8 cellular contexts compared by ENCODE assay signal in the genomic region with DNA sequence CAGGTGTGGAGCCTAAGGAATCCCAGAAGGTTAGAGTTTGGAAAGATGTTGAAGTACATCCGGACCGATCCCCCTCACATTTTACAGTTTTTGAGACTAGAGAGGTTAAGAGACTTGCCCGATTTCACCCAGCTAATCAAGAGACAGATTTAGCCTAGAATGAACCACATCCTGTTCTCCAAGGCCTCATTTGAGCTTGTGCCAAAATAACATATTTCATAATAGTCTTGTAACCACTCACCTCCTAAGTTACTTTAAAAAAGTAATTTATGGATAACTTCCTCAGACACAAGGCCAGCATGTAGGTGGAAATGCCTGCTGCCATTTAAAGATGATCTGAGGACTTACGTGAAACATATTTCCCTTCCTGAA. TPM values are rescaled to one million over a fixed set of nuclear protein-coding genes. Genes with fewer than 3 reads are reported as not detected.
A peak's percentile ranks its signal among the peaks of the same experiment; 100 is the strongest.
DNase-seq lines count a peak whose midpoint lies in the region; ATAC-seq and TF ChIP-seq lines count a peak whose summit lies in the region.

No MANE protein-coding gene starts in this region.

- H3K4me1 ChIP-seq in left lung: peaks cover 15 to 41% of the 10 kb centered on the region in 2 donors

- no peaks in the 10 kb centered on the region for H3K27me3 Mint-ChIP-seq in activated T-cell treated with anti-CD3 and anti-CD28 coated beads, Interleukin-2, amount 50 U/mL, for 72 hours (ENCODE audit: low read depth)
- no peaks in the 10 kb centered on the region for H3K27me3 Mint-ChIP-seq in activated CD8-positive, alpha-beta T cell treated with anti-CD3 and anti-CD28 coated beads, Interleukin-2, amount 10 ng/mL, durations not matched to agents 7 days and 5 days (ENCODE audit: low read depth)

- H3K36me3 Mint-ChIP-seq in activated T-cell treated with anti-CD3 and anti-CD28 coated beads, Interleukin-2, amount 50 U/mL, for 72 hours (ENCODE audit: insufficient read depth in 2 of 2): no peaks in the 10 kb centered on the region
- H3K36me3 Mint-ChIP-seq in activated CD8-positive, alpha-beta T cell treated with anti-CD3 and anti-CD28 coated beads, Interleukin-2, amount 10 ng/mL, durations not matched to agents 7 days and 5 days (ENCODE audit: low read depth): peaks cover 4% of the 10 kb centered on the region

- POLR2A ChIA-PET in activated CD8-positive, alpha-beta T cell treated with anti-CD3 and anti-CD28 coated beads, Interleukin-2, amount 10 ng/mL, durations not matched to agents 7 days and 5 days (lab: Charles Lee): interaction anchor here (1.0 kb wide), 1 partner anchor 77 kb away, joined by 3 read pairs; no protein-coding TSS in a partner anchor

- peak in 1 of 2 donors; percentile 16 for DNase-seq in activated T-cell treated with anti-CD3 and anti-CD28 coated beads, Interleukin-2, amount 50 U/mL, for 72 hours
- DNase-seq in activated T-cell treated with anti-CD3 and anti-CD28 coated beads for 4 hours (no peak), HL-60 (ENCODE audit: low read depth in 1 of 2, low spot score in 1 of 2) (peak; percentile 58 to 60), left lung (no peak), NK-92 (lab: John Stamatoyannopoulos, UW; ENCODE audit: unreplicated experiment) (no peak), inferior parietal cortex (ENCODE audit: extremely low spot score) (no peak), mesenteric fat pad (ENCODE audit: low spot score) (no peak)
- peak; percentile 50 for DNase-seq in activated CD8-positive, alpha-beta T cell treated with anti-CD3 and anti-CD28 coated beads, Interleukin-2, amount 10 ng/mL, durations not matched to agents 7 days and 5 days

- H3K9me3 Mint-ChIP-seq in activated T-cell treated with anti-CD3 and anti-CD28 coated beads, Interleukin-2, amount 50 U/mL, for 72 hours: peaks cover 0 to 2% of the 10 kb centered on the region in 2 donors
- no peaks in the 10 kb centered on the region for H3K9me3 Mint-ChIP-seq in activated CD8-positive, alpha-beta T cell treated with anti-CD3 and anti-CD28 coated beads, Interleukin-2, amount 10 ng/mL, durations not matched to agents 7 days and 5 days (ENCODE audit: insufficient read depth)

- H3K4me3 Mint-ChIP-seq in activated T-cell treated with anti-CD3 and anti-CD28 coated beads, Interleukin-2, amount 50 U/mL, for 72 hours: peak overlapping the region; percentile 72 to 90
- H3K4me3 Mint-ChIP-seq in activated CD8-positive, alpha-beta T cell treated with anti-CD3 and anti-CD28 coated beads, Interleukin-2, amount 10 ng/mL, durations not matched to agents 7 days and 5 days: peak overlapping the region; percentile 60

- intact Hi-C loops in left lung (cut with DNase I): no loop called here

- CTCF ChIA-PET in activated CD8-positive, alpha-beta T cell treated with anti-CD3 and anti-CD28 coated beads, Interleukin-2, amount 10 ng/mL, durations not matched to agents 7 days and 5 days (lab: Charles Lee): interaction anchor here (0.7 to 5.0 kb wide), 19 partner anchors 9 to 272 kb away, joined by 3 to 40 read pairs (median 4); no protein-coding TSS in a partner anchor

- H3K27me3 ChIP-seq in HL-60 (ENCODE audit: insufficient read depth, poor library complexity, severe bottlenecking): no peaks in the 10 kb centered on the region
- H3K27me3 ChIP-seq in left lung: no peaks in the 10 kb centered on the region

- H3K9me3 ChIP-seq in left lung: no peaks in the 10 kb centered on the region

- no peak overlapping the region for H3K4me3 ChIP-seq in HL-60 (replicated peaks; ENCODE audit: insufficient read depth, low read length)
- no peak overlapping the region for H3K4me3 ChIP-seq in left lung

- H3K27ac ChIP-seq in HL-60 (replicated peaks) (no peak overlapping the region), left lung (peak overlapping the region; percentile 27 to 64)

- peak overlapping the region; percentile 88 for H3K27ac Mint-ChIP-seq in activated T-cell treated with anti-CD3 and anti-CD28 coated beads, Interleukin-2, amount 50 U/mL, for 72 hours
- H3K27ac Mint-ChIP-seq in activated CD8-positive, alpha-beta T cell treated with anti-CD3 and anti-CD28 coated beads, Interleukin-2, amount 10 ng/mL, durations not matched to agents 7 days and 5 days: peak overlapping the region; percentile 91

- TF ChIP-seq CTCF in HL-60 (IDR thresholded peaks at IDR 0.05; ENCODE audit: insufficient read depth, low read length) (no peak), left lung (IDR thresholded peaks at IDR 0.05) (no peak)

- ATAC-seq in activated T-cell treated with anti-CD3 and anti-CD28 coated beads, Interleukin-2, amount 50 U/mL, for 72 hours (replicated peaks in 1 of 2): peak; percentile 27 to 33
- ATAC-seq in activated CD8-positive, alpha-beta T cell treated with anti-CD3 and anti-CD28 coated beads, Interleukin-2, amount 10 ng/mL, durations not matched to agents 7 days and 5 days: peak; percentile 41
- ATAC-seq in left lung: peak; percentile 60

- H3K4me1 Mint-ChIP-seq in activated T-cell treated with anti-CD3 and anti-CD28 coated beads, Interleukin-2, amount 50 U/mL, for 72 hours (ENCODE audit: low read depth): peaks cover 54% of the 10 kb centered on the region
- H3K4me1 Mint-ChIP-seq in activated CD8-positive, alpha-beta T cell treated with anti-CD3 and anti-CD28 coated beads, Interleukin-2, amount 10 ng/mL, durations not matched to agents 7 days and 5 days (ENCODE audit: low read depth): peaks cover 45% of the 10 kb centered on the region

- no peaks in the 10 kb centered on the region for H3K36me3 ChIP-seq in left lung

RNA-seq across cellular contexts. Expression of a gene that starts 39.8 kb away (rescaled TPM):
- total RNA-seq in activated T-cell treated with anti-CD3 and anti-CD28 coated beads, Interleukin-2, amount 50 U/mL, for 72 hours: 1 to 10 TPM; 2.7 to 3.9 TPM
- total RNA-seq in activated CD8-positive, alpha-beta T cell treated with anti-CD3 and anti-CD28 coated beads, Interleukin-2, amount 10 ng/mL, durations not matched to agents 7 days and 5 days: 10 to 100 TPM; 11.9 to 12.1 TPM
- total RNA-seq in left lung (10 to 100 TPM; 46.0 to 46.1 TPM), mesenteric fat pad (24.4 TPM)

Comparison
In these comparisons a context has a peak if more than half of its experiments do, and no peak if none do; other contexts are left out.
1. DNase-seq: peak in HL-60 (2 of 2) and activated CD8-positive, alpha-beta T cell treated with anti-CD3 and anti-CD28 coated beads, Interleukin-2, amount 10 ng/mL, durations not matched to agents 7 days and 5 days (single experiment); none in activated T-cell treated with anti-CD3 and anti-CD28 coated beads for 4 hours (single experiment), left lung (0 of 2), NK-92 (single experiment), inferior parietal cortex (single experiment) and mesenteric fat pad (single experiment).
2. Peak in every context shown above with its lines, with median percentiles within 50 percentile points of each other: ATAC-seq.